Comparison of ENCODE assay signal across 11 cellular contexts in genomic region chr3:193805448-193805847, GRCh38.
DNase-seq lines count a peak whose midpoint lies in the region; ATAC-seq, FAIRE-seq and TF ChIP-seq lines count a peak whose summit lies in the region.
"Had no signal": no experiment of that assay in that cellular context is flagged by ENCODE, and none has a peak within 500 bp of the region (broad histone marks: within the 10 kb centered on the region; RNA-seq: fewer than 3 reads in every experiment).

No MANE protein-coding gene starts in this region.

- 91% methylated on average over 8 of the region's 8 CpGs; no CpG with 5 or more reads in 1 of the 2 experiments for WGBS in H1 (ENCODE audit: extremely low coverage in 1 of 2, insufficient coverage in 1 of 2, insufficient read length in 1 of 2, insufficient replicate concordance in 2 of 2, low coverage in 1 of 2, low lambda C conversion rate in 2 of 2, missing lambda C conversion rate in 1 of 2), 2 experiments

- H3K36me3 Mint-ChIP-seq in activated T-helper 1 cell treated with anti-CD3 and anti-CD28 coated beads, Interleukin-12 subunit alpha, Interleukin-12 subunit beta, Interleukin-2, Interleukin-4 antibody, amounts not matched to agents 30 ng/mL and 10 ng/mL and 1 ng/mL, durations not matched to agents 14 hours and 24 hours and 36 hours (ENCODE audit: low read depth): no peaks in the 10 kb centered on the region
- no peaks in the 10 kb centered on the region for H3K36me3 Mint-ChIP-seq in CD8-positive, alpha-beta T cell
- H3K36me3 Mint-ChIP-seq: activated naive CD4-positive, alpha-beta T cell treated with anti-CD3 and anti-CD28 coated beads, Interleukin-2, amount 50 U/mL, for 24 hours had no signal

- FAIRE-seq in H1 (lab: Jason Lieb, UNC): no peak

- no peak overlapping the region for H2BK120ac ChIP-seq in H1 (replicated peaks; ENCODE audit: low read depth, low read length)

- CTCF ChIA-PET in H1 (lab: Charles Lee; ENCODE audit: partially characterized antibody): interaction anchor here (1.3 kb wide), 1 partner anchor 9 kb away, joined by 3 read pairs; no protein-coding TSS in a partner anchor
- CTCF ChIA-PET in CD8-positive, alpha-beta T cell (lab: Charles Lee): no interaction called here

- no peak overlapping the region for H3K9ac ChIP-seq in H1 (replicated peaks in 1 of 4; ENCODE audit: extremely low read depth in 1 of 4, low read depth in 3 of 4, low read length in 3 of 4)
- H3K9ac ChIP-seq: KMS-11 had no signal

- no peak overlapping the region; the same call in 1 of the 2 replicates for H2BK5ac ChIP-seq in H1 (ENCODE audit: low read depth, low read length)

- no peak overlapping the region for H4K91ac ChIP-seq in H1 (replicated peaks; ENCODE audit: insufficient read length, low read length)

- no peak overlapping the region; the same call in 1 of the 2 replicates for H2BK15ac ChIP-seq in H1 (ENCODE audit: low read length)

- no peak overlapping the region for H3K14ac ChIP-seq in H1 (ENCODE audit: insufficient read length)

- H3K4me2 ChIP-seq in H1 (ENCODE audit: insufficient read depth in 1 of 2, low read depth in 2 of 2, low read length in 2 of 2): no peak overlapping the region
- H3K4me2 ChIP-seq: KMS-11 had no signal

- no peak overlapping the region for H4K5ac ChIP-seq in H1 (ENCODE audit: insufficient read length, low read depth, low read length)

- TF ChIP-seq POLR2A in H1 (IDR thresholded peaks at IDR 0.05; ENCODE audit: control extremely low read depth in 1 of 2, low read depth in 2 of 2, low read length in 2 of 2): no peak

- no peak overlapping the region for H2AK5ac ChIP-seq in H1 (ENCODE audit: low read depth, low read length)

- TF ChIP-seq RAD21 in H1 (IDR thresholded peaks at IDR 0.05 in 1 of 2, conservative IDR thresholded peaks at IDR 0.05 in 1 of 2; ENCODE audit: low read depth in 2 of 2, low read length in 2 of 2): no peak

- DNase-seq in HFF-Myc (ENCODE audit: extremely low read depth, low read depth): peak; percentile 52
- DNase-seq in NCI-H510A treated with DMSO at 0.1 percent for 48 hours (lab: John Stamatoyannopoulos, UW): peak; percentile 76
- no peak for DNase-seq in H1 (ENCODE audit: low read depth in 1 of 2, low spot score in 2 of 2)
- peak; percentile 99 for DNase-seq in retinal pigment epithelial cell (ENCODE audit: low read depth)
- no peak for DNase-seq in activated naive CD4-positive, alpha-beta T cell treated with Interleukin-2 at 50 U/mL for 16 hours
- no peak for DNase-seq in activated T-helper 1 cell treated with anti-CD3 and anti-CD28 coated beads, Interleukin-12 subunit alpha, Interleukin-12 subunit beta, Interleukin-2, Interleukin-4 antibody, amounts not matched to agents 30 ng/mL and 10 ng/mL and 1 ng/mL, durations not matched to agents 14 hours and 24 hours and 36 hours (ENCODE audit: low spot score)
- DNase-seq in CD8-positive, alpha-beta T cell: no peak
- DNase-seq: stimulated activated naive B cell treated with anti-CD40 and anti-IgM and Interleukin-4, amounts not matched to agents 10 μg/mL and 1 μg/mL and 100 μg/mL, for 72 hours had no signal

- peak overlapping the region; percentile 47 for H3K4ac ChIP-seq in H1 (replicated peaks; ENCODE audit: insufficient read length, low read depth, low read length)

- TF ChIP-seq CTCF in HFF-Myc (IDR thresholded peaks at IDR 0.05; ENCODE audit: low read depth, low read length, missing control alignments): no peak
- no peak for TF ChIP-seq CTCF in H1 (IDR thresholded peaks at IDR 0.05; ENCODE audit: control extremely low read depth in 1 of 3, insufficient read depth in 1 of 3, low read depth in 1 of 3, low read length in 3 of 3)
- TF ChIP-seq CTCF in retinal pigment epithelial cell (conservative IDR thresholded peaks at IDR 0.05; ENCODE audit: low read depth, low read length): no peak
- TF ChIP-seq CTCF in CD8-positive, alpha-beta T cell (IDR thresholded peaks at IDR 0.05): no peak

- no peaks in the 10 kb centered on the region for H3K9me3 Mint-ChIP-seq in activated T-helper 1 cell treated with anti-CD3 and anti-CD28 coated beads, Interleukin-12 subunit alpha, Interleukin-12 subunit beta, Interleukin-2, Interleukin-4 antibody, amounts not matched to agents 30 ng/mL and 10 ng/mL and 1 ng/mL, durations not matched to agents 14 hours and 24 hours and 36 hours
- no peaks in the 10 kb centered on the region for H3K9me3 Mint-ChIP-seq in CD8-positive, alpha-beta T cell
- H3K9me3 Mint-ChIP-seq: activated naive CD4-positive, alpha-beta T cell treated with anti-CD3 and anti-CD28 coated beads, Interleukin-2, amount 50 U/mL, for 24 hours; stimulated activated naive B cell treated with anti-CD40 and anti-IgM and Interleukin-4, amounts not matched to agents 10 μg/mL and 1 μg/mL and 100 μg/mL, for 72 hours had no signal

- no peak overlapping the region for H2AFZ ChIP-seq in H1 (ENCODE audit: low read length)

- intact Hi-C loops in activated T-helper 1 cell treated with anti-CD3 and anti-CD28 coated beads, Interleukin-12 subunit alpha, Interleukin-12 subunit beta, Interleukin-2, Interleukin-4 antibody, amounts not matched to agents 30 ng/mL and 10 ng/mL and 1 ng/mL, durations not matched to agents 14 hours and 24 hours and 36 hours (cut with micrococcal nuclease): no loop called here
- intact Hi-C loops in CD8-positive, alpha-beta T cell (cut with DNase I, micrococcal nuclease): no loop called here

- H3K4me3 ChIP-seq in HFF-Myc (replicated peaks; ENCODE audit: low read depth, low read length) (no peak overlapping the region), H1 (ENCODE audit: extremely low read depth in 1 of 4, insufficient read depth in 2 of 4, low read depth in 3 of 4, low read length in 4 of 4) (no peak overlapping the region), retinal pigment epithelial cell (ENCODE audit: low read length) (no peak overlapping the region)
- H3K4me3 ChIP-seq in CD8-positive, alpha-beta T cell (ENCODE audit: low read depth, low read length): no peak overlapping the region

- no peaks in the 10 kb centered on the region for H3K79me2 ChIP-seq in H1 (ENCODE audit: control insufficient read depth in 1 of 2, insufficient read depth in 2 of 2, low read length in 2 of 2)

- no peaks in the 10 kb centered on the region for H3K4me1 Mint-ChIP-seq in activated T-helper 1 cell treated with anti-CD3 and anti-CD28 coated beads, Interleukin-12 subunit alpha, Interleukin-12 subunit beta, Interleukin-2, Interleukin-4 antibody, amounts not matched to agents 30 ng/mL and 10 ng/mL and 1 ng/mL, durations not matched to agents 14 hours and 24 hours and 36 hours (ENCODE audit: low read depth)
- no peaks in the 10 kb centered on the region for H3K4me1 Mint-ChIP-seq in CD8-positive, alpha-beta T cell (ENCODE audit: low read depth)
- H3K4me1 Mint-ChIP-seq: activated naive CD4-positive, alpha-beta T cell treated with anti-CD3 and anti-CD28 coated beads, Interleukin-2, amount 50 U/mL, for 24 hours had no signal

- POLR2A ChIA-PET in H1 (lab: Charles Lee; ENCODE audit: partially characterized antibody): no interaction called here
- POLR2A ChIA-PET in CD8-positive, alpha-beta T cell (lab: Charles Lee): no interaction called here

- ATAC-seq in GM18867 (IDR thresholded peaks at IDR 0.05; ENCODE audit: unreplicated experiment): no peak
- ATAC-seq in CD8-positive, alpha-beta T cell: no peak
- ATAC-seq: stimulated activated naive B cell treated with anti-CD40 and anti-IgM and Interleukin-4, amounts not matched to agents 10 μg/mL and 1 μg/mL and 100 μg/mL, for 72 hours had no signal

- no peak overlapping the region for H3K27ac Mint-ChIP-seq in activated T-helper 1 cell treated with anti-CD3 and anti-CD28 coated beads, Interleukin-12 subunit alpha, Interleukin-12 subunit beta, Interleukin-2, Interleukin-4 antibody, amounts not matched to agents 30 ng/mL and 10 ng/mL and 1 ng/mL, durations not matched to agents 14 hours and 24 hours and 36 hours
- H3K27ac Mint-ChIP-seq in CD8-positive, alpha-beta T cell: no peak overlapping the region
- H3K27ac Mint-ChIP-seq: activated naive CD4-positive, alpha-beta T cell treated with anti-CD3 and anti-CD28 coated beads, Interleukin-2, amount 50 U/mL, for 24 hours; stimulated activated naive B cell treated with anti-CD40 and anti-IgM and Interleukin-4, amounts not matched to agents 10 μg/mL and 1 μg/mL and 100 μg/mL, for 72 hours had no signal

- H3K23me2 ChIP-seq in H1 (ENCODE audit: low read depth, low read length): no peaks in the 10 kb centered on the region

- H3K79me1 ChIP-seq in H1 (ENCODE audit: low read depth, low read length): no peaks in the 10 kb centered on the region

- peaks cover 43% of the 10 kb centered on the region for H3K27me3 Mint-ChIP-seq in activated T-helper 1 cell treated with anti-CD3 and anti-CD28 coated beads, Interleukin-12 subunit alpha, Interleukin-12 subunit beta, Interleukin-2, Interleukin-4 antibody, amounts not matched to agents 30 ng/mL and 10 ng/mL and 1 ng/mL, durations not matched to agents 14 hours and 24 hours and 36 hours (ENCODE audit: insufficient read depth)
- H3K27me3 Mint-ChIP-seq in CD8-positive, alpha-beta T cell (ENCODE audit: low read depth): no peaks in the 10 kb centered on the region
- H3K27me3 Mint-ChIP-seq: activated naive CD4-positive, alpha-beta T cell treated with anti-CD3 and anti-CD28 coated beads, Interleukin-2, amount 50 U/mL, for 24 hours had no signal

- no peaks in the 10 kb centered on the region; a peak in 1 of 7 replicates for H3K27me3 ChIP-seq in H1 (replicated peaks in 1 of 4; ENCODE audit: control insufficient read depth in 3 of 4, extremely low read depth in 1 of 4, insufficient read depth in 3 of 4, low read length in 3 of 4)
- H3K27me3 ChIP-seq in CD8-positive, alpha-beta T cell (ENCODE audit: insufficient read depth, low read length): no peaks in the 10 kb centered on the region

- H3K36me3 ChIP-seq in H1 (ENCODE audit: control insufficient read depth in 2 of 4, insufficient read depth in 4 of 4, low read length in 3 of 4): no peaks in the 10 kb centered on the region
- H3K36me3 ChIP-seq in CD8-positive, alpha-beta T cell (ENCODE audit: insufficient read depth, low read length): no peaks in the 10 kb centered on the region

- 0 out of 2 replicates have a peak overlapping the region, but pooled peaks have one; percentile 13 for H2BK20ac ChIP-seq in H1 (ENCODE audit: low read length)

- H3K56ac ChIP-seq in H1 (replicated peaks; ENCODE audit: insufficient read length, low read depth, low read length): no peak overlapping the region

- no peak overlapping the region for H3K27ac ChIP-seq in H1 (ENCODE audit: low read depth, low read length)
- H3K27ac ChIP-seq in CD8-positive, alpha-beta T cell (ENCODE audit: low read depth, low read length): no peak overlapping the region
- H3K27ac ChIP-seq: KMS-11 had no signal

- no peak overlapping the region for H3K18ac ChIP-seq in H1 (ENCODE audit: extremely low read depth, low read length)

- no peak overlapping the region; the same call in 1 of the 2 replicates for H2BK12ac ChIP-seq in H1 (ENCODE audit: low read depth, low read length)

- no peaks in the 10 kb centered on the region for H3K9me3 ChIP-seq in H1 (ENCODE audit: insufficient read depth in 2 of 2, low read depth in 1 of 2, low read length in 1 of 2)
- H3K9me3 ChIP-seq in CD8-positive, alpha-beta T cell (ENCODE audit: low read length): no peaks in the 10 kb centered on the region

- H3K4me1 ChIP-seq in H1 (replicated peaks in 1 of 4; ENCODE audit: control insufficient read depth in 3 of 4, insufficient read depth in 4 of 4, low read length in 3 of 4): peaks cover 4 to 9% (median 7%) of the 10 kb centered on the region in 4 experiments; a peak in 4 of 7 replicates
- no peaks in the 10 kb centered on the region for H3K4me1 ChIP-seq in CD8-positive, alpha-beta T cell (ENCODE audit: insufficient read depth, low read length)

- TF ChIP-seq EP300 in H1 (IDR thresholded peaks at IDR 0.05; ENCODE audit: borderline replicate concordance in 1 of 2, low read depth in 2 of 2, low read length in 2 of 2): no peak

- no peak overlapping the region for H3K23ac ChIP-seq in H1 (ENCODE audit: insufficient read length)

- no peak overlapping the region for H3K4me3 Mint-ChIP-seq in activated T-helper 1 cell treated with anti-CD3 and anti-CD28 coated beads, Interleukin-12 subunit alpha, Interleukin-12 subunit beta, Interleukin-2, Interleukin-4 antibody, amounts not matched to agents 30 ng/mL and 10 ng/mL and 1 ng/mL, durations not matched to agents 14 hours and 24 hours and 36 hours
- H3K4me3 Mint-ChIP-seq in CD8-positive, alpha-beta T cell: no peak overlapping the region
- H3K4me3 Mint-ChIP-seq: activated naive CD4-positive, alpha-beta T cell treated with anti-CD3 and anti-CD28 coated beads, Interleukin-2, amount 50 U/mL, for 24 hours; stimulated activated naive B cell treated with anti-CD40 and anti-IgM and Interleukin-4, amounts not matched to agents 10 μg/mL and 1 μg/mL and 100 μg/mL, for 72 hours had no signal

- H4K20me1 ChIP-seq in H1 (replicated peaks in 1 of 2; ENCODE audit: control insufficient read depth in 1 of 2, insufficient read depth in 2 of 2, low read length in 2 of 2): no peaks in the 10 kb centered on the region

- no peak overlapping the region for H4K8ac ChIP-seq in H1 (ENCODE audit: extremely low read depth, insufficient read depth, low read length)

Comparison
In these comparisons a context has a peak if more than half of its experiments do, and no peak if none do; other contexts are left out.
1. DNase-seq: peak in HFF-Myc (single experiment), NCI-H510A treated with DMSO at 0.1 percent for 48 hours (single experiment) and retinal pigment epithelial cell (single experiment); none in H1 (0 of 2), activated naive CD4-positive, alpha-beta T cell treated with Interleukin-2 at 50 U/mL for 16 hours (single experiment), activated T-helper 1 cell treated with anti-CD3 and anti-CD28 coated beads, Interleukin-12 subunit alpha, Interleukin-12 subunit beta, Interleukin-2, Interleukin-4 antibody, amounts not matched to agents 30 ng/mL and 10 ng/mL and 1 ng/mL, durations not matched to agents 14 hours and 24 hours and 36 hours (single experiment) and CD8-positive, alpha-beta T cell (0 of 7).